Comparison of ENCODE assay signal across 15 cellular contexts in the genomic region with DNA sequence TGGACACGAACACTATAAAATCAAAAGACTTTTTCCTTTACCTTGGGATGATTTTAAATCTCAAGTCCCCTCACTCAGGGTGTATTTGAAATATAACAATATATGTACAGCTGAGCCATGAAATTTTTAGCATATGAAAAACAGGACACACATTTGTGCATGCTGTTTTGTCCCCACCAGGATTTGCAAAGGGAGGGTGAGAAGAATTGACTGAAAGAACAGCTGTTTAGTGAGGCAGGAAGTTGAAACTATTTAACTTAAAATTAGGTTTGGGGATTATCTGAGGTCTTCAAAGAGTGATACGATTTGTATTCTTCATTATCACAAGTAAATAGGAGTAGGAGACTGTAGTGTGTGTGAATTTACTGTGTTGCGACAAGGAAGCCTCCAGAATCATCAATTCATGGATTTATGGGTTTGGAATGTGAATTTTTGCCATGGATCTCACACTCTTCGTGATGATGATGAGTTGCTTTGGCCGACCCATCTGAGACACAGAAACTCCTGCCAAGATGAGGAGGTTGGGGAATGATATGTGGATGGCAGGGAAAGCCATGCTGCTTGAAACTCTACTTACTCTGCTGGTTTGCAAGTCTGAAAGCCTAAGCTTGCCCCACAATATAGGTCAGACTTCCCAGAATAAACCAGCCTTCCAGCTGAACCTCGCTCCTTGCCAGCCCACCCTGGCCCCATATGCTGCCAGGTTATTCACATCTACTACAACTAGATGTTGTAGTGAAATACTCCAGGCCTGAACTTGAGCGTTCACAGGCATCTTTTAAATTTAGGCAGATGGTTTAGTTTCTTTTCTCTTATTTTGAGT.
"Had no signal": no experiment of that assay in that cellular context is flagged by ENCODE, and none has a peak within 500 bp of the region (broad histone marks: within the 10 kb centered on the region; RNA-seq: fewer than 3 reads in every experiment).

No MANE protein-coding gene starts in this region.

- ATAC-seq: activated T-cell treated with anti-CD3 and anti-CD28 coated beads, Interleukin-2, amount 50 U/mL, for 72 hours; gastrocnemius medialis; left lung; right cardiac atrium; stimulated activated naive B cell treated with anti-CD40 and anti-IgM and Interleukin-4, amounts not matched to agents 10 μg/mL and 1 μg/mL and 100 μg/mL, for 72 hours had no signal

- H3K4me1 ChIP-seq: colonic mucosa, left lung, spleen had no signal

- H3K36me3 Mint-ChIP-seq: activated naive CD8-positive, alpha-beta T cell treated with anti-CD3 and anti-CD28 coated beads, Interleukin-2, amount 10 ng/mL, durations not matched to agents 7 days and 5 days; memory B cell; stimulated activated naive B cell treated with anti-CD40 and anti-IgM and Interleukin-4, amounts not matched to agents 10 μg/mL and 1 μg/mL and 100 μg/mL, for 72 hours had no signal

- H3K36me3 ChIP-seq: colonic mucosa, gastrocnemius medialis, left lung, spleen had no signal

- H3K4me3 ChIP-seq: colonic mucosa, gastrocnemius medialis, left lung, spleen had no signal

- DNase-seq: activated CD4-positive, alpha-beta memory T cell treated with anti-CD3 and anti-CD28 coated beads, Interleukin-2, amount 10 ng/mL, durations not matched to agents 7 days and 5 days; activated naive CD8-positive, alpha-beta T cell treated with anti-CD3 and anti-CD28 coated beads, Interleukin-2, amount 10 ng/mL, durations not matched to agents 7 days and 5 days; activated T-cell treated with anti-CD3 and anti-CD28 coated beads, Interleukin-2, amount 50 U/mL, for 72 hours; aorta; colonic mucosa; gastrocnemius medialis; left lung; right cardiac atrium; spleen; stimulated activated CD4-positive, alpha-beta T cell treated with anti-CD3 and anti-CD28 coated beads, Interleukin-1b, Interleukin-23, amount 100 ng/mL, for 48 hours; stimulated activated naive B cell treated with anti-CD40 and anti-IgM and Interleukin-4, amounts not matched to agents 10 μg/mL and 1 μg/mL and 100 μg/mL, for 72 hours; SW 1271; trophoblast cell had no signal

- H3K4me3 Mint-ChIP-seq: activated CD4-positive, alpha-beta memory T cell treated with anti-CD3 and anti-CD28 coated beads, Interleukin-2, amount 10 ng/mL, durations not matched to agents 7 days and 5 days; activated naive CD8-positive, alpha-beta T cell treated with anti-CD3 and anti-CD28 coated beads, Interleukin-2, amount 10 ng/mL, durations not matched to agents 7 days and 5 days; activated T-cell treated with anti-CD3 and anti-CD28 coated beads, Interleukin-2, amount 50 U/mL, for 72 hours; memory B cell; stimulated activated naive B cell treated with anti-CD40 and anti-IgM and Interleukin-4, amounts not matched to agents 10 μg/mL and 1 μg/mL and 100 μg/mL, for 72 hours had no signal

- H3K27ac ChIP-seq: colonic mucosa, gastrocnemius medialis, left lung, spleen had no signal

- H3K9me3 Mint-ChIP-seq: activated CD4-positive, alpha-beta memory T cell treated with anti-CD3 and anti-CD28 coated beads, Interleukin-2, amount 10 ng/mL, durations not matched to agents 7 days and 5 days; activated naive CD8-positive, alpha-beta T cell treated with anti-CD3 and anti-CD28 coated beads, Interleukin-2, amount 10 ng/mL, durations not matched to agents 7 days and 5 days; activated T-cell treated with anti-CD3 and anti-CD28 coated beads, Interleukin-2, amount 50 U/mL, for 72 hours; memory B cell; stimulated activated naive B cell treated with anti-CD40 and anti-IgM and Interleukin-4, amounts not matched to agents 10 μg/mL and 1 μg/mL and 100 μg/mL, for 72 hours had no signal

- H3K27ac Mint-ChIP-seq: activated CD4-positive, alpha-beta memory T cell treated with anti-CD3 and anti-CD28 coated beads, Interleukin-2, amount 10 ng/mL, durations not matched to agents 7 days and 5 days; activated naive CD8-positive, alpha-beta T cell treated with anti-CD3 and anti-CD28 coated beads, Interleukin-2, amount 10 ng/mL, durations not matched to agents 7 days and 5 days; activated T-cell treated with anti-CD3 and anti-CD28 coated beads, Interleukin-2, amount 50 U/mL, for 72 hours; memory B cell; stimulated activated naive B cell treated with anti-CD40 and anti-IgM and Interleukin-4, amounts not matched to agents 10 μg/mL and 1 μg/mL and 100 μg/mL, for 72 hours had no signal

- FAIRE-seq: endothelial cell of umbilical vein had no signal

- H3K27me3 ChIP-seq: colonic mucosa, gastrocnemius medialis, left lung, spleen had no signal

- H3K9me3 ChIP-seq: colonic mucosa, gastrocnemius medialis, left lung, spleen had no signal

- H3K4me1 Mint-ChIP-seq: activated CD4-positive, alpha-beta memory T cell treated with anti-CD3 and anti-CD28 coated beads, Interleukin-2, amount 10 ng/mL, durations not matched to agents 7 days and 5 days; activated naive CD8-positive, alpha-beta T cell treated with anti-CD3 and anti-CD28 coated beads, Interleukin-2, amount 10 ng/mL, durations not matched to agents 7 days and 5 days; memory B cell; stimulated activated naive B cell treated with anti-CD40 and anti-IgM and Interleukin-4, amounts not matched to agents 10 μg/mL and 1 μg/mL and 100 μg/mL, for 72 hours had no signal
